1 cellular context compared by ENCODE assay signal in genomic region chr17:8791910-8792270, GRCh38.
TF ChIP-seq lines count a peak whose summit lies in the region.

No MANE protein-coding gene starts in this region.

TF ChIP-seq in IMR-90, 13 proteins besides CTCF, POLR2A, EP300 and RAD21 (continued from another document):
- TF ChIP-seq ELK1 (IDR thresholded peaks at IDR 0.05; ENCODE audit: borderline replicate concordance, low read depth, low read length), result no peak
- no peak for TF ChIP-seq SMC3 (IDR thresholded peaks at IDR 0.05; ENCODE audit: low read depth, low read length)
- TF ChIP-seq RCOR1 (IDR thresholded peaks at IDR 0.05; ENCODE audit: insufficient replicate concordance, low read length), result no peak
- no peak for TF ChIP-seq MAFK (IDR thresholded peaks at IDR 0.05; ENCODE audit: low read depth, low read length)
